In genomic region chr10:14532473-14533251, GRCh38 we compare ENCODE assay signal across 1 cellular context.
A peak's percentile ranks its signal among the peaks of the same experiment; 100 is the strongest.
TF ChIP-seq lines count a peak whose summit lies in the region.

No MANE protein-coding gene starts in this region.

TF ChIP-seq in HepG2, 621 proteins besides CTCF, POLR2A, EP300 and RAD21 (continued from another document):
- TF ChIP-seq ZNF562 (CRISPR knock-in tag; IDR thresholded peaks at IDR 0.05; ENCODE audit: borderline replicate concordance) (no peak), ZNF572 (CRISPR knock-in tag; IDR thresholded peaks at IDR 0.05) (no peak), SIX1 (CRISPR knock-in tag; IDR thresholded peaks at IDR 0.05; ENCODE audit: borderline replicate concordance) (no peak), PAX8 (CRISPR knock-in tag; IDR thresholded peaks at IDR 0.05; ENCODE audit: borderline replicate concordance) (no peak), FOXP1 (IDR thresholded peaks at IDR 0.05) (no peak), FOXP1 (CRISPR knock-in tag; IDR thresholded peaks at IDR 0.05) (peak; percentile 69), ZNF143 (CRISPR knock-in tag; IDR thresholded peaks at IDR 0.05) (no peak), ZNF740 (CRISPR knock-in tag; IDR thresholded peaks at IDR 0.05) (peak; percentile 71; the same call in 1 of the 2 replicates), ZNF335 (CRISPR knock-in tag; IDR thresholded peaks at IDR 0.05) (no peak), MAF1 (CRISPR knock-in tag; IDR thresholded peaks at IDR 0.05; ENCODE audit: borderline replicate concordance) (no peak), MAFF (IDR thresholded peaks at IDR 0.05; ENCODE audit: low read depth, low read length) (no peak), ZGPAT (CRISPR knock-in tag; IDR thresholded peaks at IDR 0.05) (0 out of 2 replicates have a peak, but pooled peaks have one; percentile 18), HNF4A (CRISPR knock-in tag; IDR thresholded peaks at IDR 0.05) (peak; percentile 74), SYNCRIP (IDR thresholded peaks at IDR 0.05; ENCODE audit: insufficient read depth, low read depth, low read length) (no peak), ZNF792 (CRISPR knock-in tag; IDR thresholded peaks at IDR 0.05) (0 out of 2 replicates have a peak, but pooled peaks have one; percentile 37), ZNF292 (CRISPR knock-in tag; IDR thresholded peaks at IDR 0.05; ENCODE audit: borderline replicate concordance, low read depth) (peak; percentile 59; the same call in 1 of the 2 replicates), ZBTB38 (CRISPR knock-in tag; IDR thresholded peaks at IDR 0.05) (no peak), ZFP36 (IDR thresholded peaks at IDR 0.05; ENCODE audit: borderline replicate concordance, low read depth, low read length, partially characterized antibody) (no peak), NFIB (CRISPR knock-in tag; IDR thresholded peaks at IDR 0.05; ENCODE audit: borderline replicate concordance) (no peak), TCF7 (IDR thresholded peaks at IDR 0.05; ENCODE audit: low read depth) (0 out of 2 replicates have a peak, but pooled peaks have one; percentile 16), HNRNPL (IDR thresholded peaks at IDR 0.05; ENCODE audit: low read depth, low read length) (no peak), ZNF737 (CRISPR knock-in tag; IDR thresholded peaks at IDR 0.05; ENCODE audit: borderline replicate concordance) (no peak), HNF1A (IDR thresholded peaks at IDR 0.05; ENCODE audit: low read depth) (peak; percentile 80), HNF1A (CRISPR knock-in tag; IDR thresholded peaks at IDR 0.05; ENCODE audit: borderline replicate concordance) (peak; percentile 95), ZNF687 (CRISPR knock-in tag; IDR thresholded peaks at IDR 0.05) (peak; percentile 89), ERF (CRISPR knock-in tag; IDR thresholded peaks at IDR 0.05) (no peak), BHLHE40 (IDR thresholded peaks at IDR 0.05; ENCODE audit: low read length) (no peak), KLF15 (CRISPR knock-in tag; IDR thresholded peaks at IDR 0.05; ENCODE audit: borderline replicate concordance) (no peak), MZF1 (CRISPR knock-in tag; IDR thresholded peaks at IDR 0.05; ENCODE audit: borderline replicate concordance) (no peak), TFAP4 (IDR thresholded peaks at IDR 0.05; ENCODE audit: borderline replicate concordance, low read depth) (no peak), ZNF639 (CRISPR knock-in tag; conservative IDR thresholded peaks at IDR 0.05) (no peak), ZNF354B (CRISPR knock-in tag; IDR thresholded peaks at IDR 0.05) (no peak), ZFY (CRISPR knock-in tag; IDR thresholded peaks at IDR 0.05) (no peak; the same call in 1 of the 2 replicates), ZNF101 (CRISPR knock-in tag; IDR thresholded peaks at IDR 0.05; ENCODE audit: borderline replicate concordance, low read depth) (no peak), ZBTB7A (CRISPR knock-in tag; IDR thresholded peaks at IDR 0.05) (no peak), ZUFSP (CRISPR knock-in tag; IDR thresholded peaks at IDR 0.05; ENCODE audit: borderline replicate concordance) (no peak), ZNF44 (CRISPR knock-in tag; IDR thresholded peaks at IDR 0.05) (no peak)
TF ChIP-seq in HepG2: peak in this region for 125.
